ENCODE assay signal across 1 cellular context in genomic region chr2:127053731-127054603, GRCh38.
TF ChIP-seq lines count a peak whose summit lies in the region.

No MANE protein-coding gene starts in this region.

TF ChIP-seq in GM12878, 131 proteins besides CTCF, POLR2A, EP300 and RAD21 (continued from another document):
- TF ChIP-seq CHD1 (IDR thresholded peaks at IDR 0.05; ENCODE audit: low read depth, low read length) = no peak
- no peak for TF ChIP-seq NR2C2 (IDR thresholded peaks at IDR 0.05; ENCODE audit: borderline replicate concordance, control insufficient read depth, insufficient read length, low read depth)
- peak; percentile 73 for TF ChIP-seq BCL3 (IDR thresholded peaks at IDR 0.05; ENCODE audit: borderline replicate concordance, insufficient read depth, low read depth, low read length, poor library complexity, severe bottlenecking)
